ENCODE assay signal across 28 cellular contexts in the genomic region with DNA sequence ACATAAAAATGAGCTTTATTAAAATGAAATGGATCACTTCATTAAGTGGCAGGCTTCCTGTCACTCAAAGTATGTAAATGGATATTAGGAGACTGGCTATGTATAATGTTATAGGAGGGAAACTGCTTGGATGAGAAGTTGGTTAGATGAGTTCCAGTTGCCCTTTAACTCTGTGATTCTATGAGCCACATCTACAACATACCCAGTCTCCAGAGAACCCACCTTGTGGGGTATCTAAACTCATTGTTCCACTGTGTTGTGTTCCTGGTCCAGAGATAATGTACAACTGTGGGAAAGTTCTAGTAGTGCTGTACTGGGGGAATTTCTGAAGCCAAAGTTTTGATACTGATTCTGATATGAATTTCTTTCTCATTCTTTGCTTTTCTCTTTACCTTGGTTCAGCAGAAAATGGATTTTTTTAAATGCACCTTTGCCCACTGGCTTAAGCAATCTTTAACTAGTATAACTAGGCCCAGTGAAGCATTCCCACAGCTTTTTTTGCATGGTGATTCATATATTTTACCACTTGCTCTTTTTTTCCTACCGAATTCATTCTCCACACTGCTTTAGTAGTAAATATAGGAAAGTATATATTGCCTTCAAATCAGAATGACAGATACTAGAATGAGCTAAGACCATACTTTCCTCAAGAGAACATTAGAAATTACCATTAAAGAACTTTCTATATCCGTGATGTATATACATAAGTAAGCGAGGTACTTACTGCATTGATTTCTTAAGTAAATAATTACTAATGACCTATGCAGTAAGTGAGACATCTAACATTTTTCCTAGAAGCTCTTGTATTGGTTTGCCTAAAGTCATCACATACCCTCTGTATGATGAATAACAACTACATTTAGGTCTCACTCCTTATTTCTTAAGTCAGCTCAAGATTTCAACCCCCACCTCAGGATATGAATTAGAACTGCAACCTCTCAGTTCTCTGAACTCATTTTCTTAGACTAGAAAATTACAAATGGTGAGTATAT. TPM values are rescaled to one million over a fixed set of nuclear protein-coding genes. Genes with fewer than 3 reads are reported as not detected.
"Had no signal": no experiment of that assay in that cellular context is flagged by ENCODE, and none has a peak within 500 bp of the region (broad histone marks: within the 10 kb centered on the region; RNA-seq: fewer than 3 reads in every experiment).

No MANE protein-coding gene starts in this region.

- H3K27me3 ChIP-seq: ascending aorta, breast epithelium, colonic mucosa, dorsolateral prefrontal cortex, esophagus muscularis mucosa, sigmoid colon, vagina had no signal

- H3K4me1 Mint-ChIP-seq: activated naive CD8-positive, alpha-beta T cell treated with anti-CD3 and anti-CD28 coated beads, Interleukin-2, amount 50 U/mL, for 24 hours; naive thymus-derived CD8-positive, alpha-beta T cell; stimulated activated naive B cell treated with anti-CD40 and anti-IgM and Interleukin-4, amounts not matched to agents 10 μg/mL and 1 μg/mL and 100 μg/mL, for 72 hours had no signal

- H3K27ac Mint-ChIP-seq: activated CD8-positive, alpha-beta T cell treated with anti-CD3 and anti-CD28 coated beads, Interleukin-2, amount 10 ng/mL, durations not matched to agents 7 days and 5 days; activated naive CD8-positive, alpha-beta T cell treated with anti-CD3 and anti-CD28 coated beads, Interleukin-2, amount 50 U/mL, for 24 hours; activated T-helper 1 cell treated with anti-CD3 and anti-CD28 coated beads, Interleukin-12 subunit alpha, Interleukin-12 subunit beta, Interleukin-2, Interleukin-4 antibody, amounts not matched to agents 30 ng/mL and 10 ng/mL and 1 ng/mL, durations not matched to agents 14 hours and 24 hours and 36 hours; effector memory CD8-positive, alpha-beta T cell; mesothelial cell of epicardium; naive thymus-derived CD8-positive, alpha-beta T cell; stimulated activated naive B cell treated with anti-CD40 and anti-IgM and Interleukin-4, amounts not matched to agents 10 μg/mL and 1 μg/mL and 100 μg/mL, for 72 hours; type B pancreatic cell had no signal

- H3K4me1 ChIP-seq: ascending aorta, breast epithelium, colonic mucosa, esophagus muscularis mucosa, sigmoid colon, vagina had no signal

- H3K36me3 Mint-ChIP-seq: mesothelial cell of epicardium; naive thymus-derived CD8-positive, alpha-beta T cell; stimulated activated naive B cell treated with anti-CD40 and anti-IgM and Interleukin-4, amounts not matched to agents 10 μg/mL and 1 μg/mL and 100 μg/mL, for 72 hours had no signal

- H3K27me3 Mint-ChIP-seq: effector memory CD8-positive, alpha-beta T cell; stimulated activated naive B cell treated with anti-CD40 and anti-IgM and Interleukin-4, amounts not matched to agents 10 μg/mL and 1 μg/mL and 100 μg/mL, for 72 hours; type B pancreatic cell had no signal

- H3K27ac ChIP-seq: ascending aorta, breast epithelium, colonic mucosa, dorsolateral prefrontal cortex, esophagus muscularis mucosa, sigmoid colon, vagina had no signal

- H3K4me3 ChIP-seq: ascending aorta, breast epithelium, colonic mucosa, dorsolateral prefrontal cortex, esophagus muscularis mucosa, lung, sigmoid colon, smooth muscle cell, vagina had no signal

- DNase-seq: activated CD4-positive, alpha-beta T cell treated with anti-CD3 and anti-CD28 coated beads for 1 hour; activated CD4-positive, alpha-beta T cell treated with anti-CD3 and anti-CD28 coated beads, Interleukin-2, amount 50 U/mL, for 1 hour; activated CD8-positive, alpha-beta T cell treated with anti-CD3 and anti-CD28 coated beads, Interleukin-2, amount 10 ng/mL, durations not matched to agents 7 days and 5 days; activated gamma-delta T cell; activated naive CD4-positive, alpha-beta T cell treated with anti-CD3 and anti-CD28 coated beads, Interleukin-2, amount 50 U/mL, for 16 hours; activated naive CD8-positive, alpha-beta T cell treated with anti-CD3 and anti-CD28 coated beads, Interleukin-2, amount 50 U/mL, for 24 hours; colonic mucosa; dorsolateral prefrontal cortex; effector memory CD8-positive, alpha-beta T cell; hypothalamus; left colon; naive thymus-derived CD8-positive, alpha-beta T cell; sigmoid colon; stimulated activated CD4-positive, alpha-beta T cell treated with anti-CD3 and anti-CD28 coated beads, Interleukin-15, amount 100 ng/mL, for 24 hours; stimulated activated naive B cell treated with anti-CD40 and anti-IgM and Interleukin-4, amounts not matched to agents 10 μg/mL and 1 μg/mL and 100 μg/mL, for 72 hours; T-helper 1 cell; T-helper 9 cell had no signal

- ATAC-seq: activated CD8-positive, alpha-beta T cell treated with anti-CD3 and anti-CD28 coated beads, Interleukin-2, amount 10 ng/mL, durations not matched to agents 7 days and 5 days; activated naive CD8-positive, alpha-beta T cell treated with anti-CD3 and anti-CD28 coated beads, Interleukin-2, amount 50 U/mL, for 24 hours; effector memory CD8-positive, alpha-beta T cell; naive thymus-derived CD8-positive, alpha-beta T cell; stimulated activated naive B cell treated with anti-CD40 and anti-IgM and Interleukin-4, amounts not matched to agents 10 μg/mL and 1 μg/mL and 100 μg/mL, for 72 hours had no signal

- H3K9me3 Mint-ChIP-seq: activated naive CD8-positive, alpha-beta T cell treated with anti-CD3 and anti-CD28 coated beads, Interleukin-2, amount 50 U/mL, for 24 hours; activated T-helper 1 cell treated with anti-CD3 and anti-CD28 coated beads, Interleukin-12 subunit alpha, Interleukin-12 subunit beta, Interleukin-2, Interleukin-4 antibody, amounts not matched to agents 30 ng/mL and 10 ng/mL and 1 ng/mL, durations not matched to agents 14 hours and 24 hours and 36 hours; effector memory CD8-positive, alpha-beta T cell; naive thymus-derived CD8-positive, alpha-beta T cell; stimulated activated naive B cell treated with anti-CD40 and anti-IgM and Interleukin-4, amounts not matched to agents 10 μg/mL and 1 μg/mL and 100 μg/mL, for 72 hours had no signal

- H3K4me3 Mint-ChIP-seq: activated CD8-positive, alpha-beta T cell treated with anti-CD3 and anti-CD28 coated beads, Interleukin-2, amount 10 ng/mL, durations not matched to agents 7 days and 5 days; activated naive CD8-positive, alpha-beta T cell treated with anti-CD3 and anti-CD28 coated beads, Interleukin-2, amount 50 U/mL, for 24 hours; activated T-helper 1 cell treated with anti-CD3 and anti-CD28 coated beads, Interleukin-12 subunit alpha, Interleukin-12 subunit beta, Interleukin-2, Interleukin-4 antibody, amounts not matched to agents 30 ng/mL and 10 ng/mL and 1 ng/mL, durations not matched to agents 14 hours and 24 hours and 36 hours; effector memory CD8-positive, alpha-beta T cell; mesothelial cell of epicardium; naive thymus-derived CD8-positive, alpha-beta T cell; stimulated activated naive B cell treated with anti-CD40 and anti-IgM and Interleukin-4, amounts not matched to agents 10 μg/mL and 1 μg/mL and 100 μg/mL, for 72 hours; type B pancreatic cell had no signal

- H3K36me3 ChIP-seq: ascending aorta, breast epithelium, colonic mucosa, esophagus muscularis mucosa, sigmoid colon, vagina had no signal

- H3K4me2 ChIP-seq: smooth muscle cell had no signal

- FAIRE-seq: endothelial cell of umbilical vein, frontal cortex had no signal

- H3K9me3 ChIP-seq: ascending aorta, breast epithelium, colonic mucosa, esophagus muscularis mucosa, sigmoid colon, vagina had no signal

RNA-seq across cellular contexts. Expression of a gene that starts 44.0 kb away (rescaled TPM):
- total RNA-seq: endothelial cell of umbilical vein had no signal
- polyA plus RNA-seq: endothelial cell of umbilical vein had no signal
